In the genomic region with DNA sequence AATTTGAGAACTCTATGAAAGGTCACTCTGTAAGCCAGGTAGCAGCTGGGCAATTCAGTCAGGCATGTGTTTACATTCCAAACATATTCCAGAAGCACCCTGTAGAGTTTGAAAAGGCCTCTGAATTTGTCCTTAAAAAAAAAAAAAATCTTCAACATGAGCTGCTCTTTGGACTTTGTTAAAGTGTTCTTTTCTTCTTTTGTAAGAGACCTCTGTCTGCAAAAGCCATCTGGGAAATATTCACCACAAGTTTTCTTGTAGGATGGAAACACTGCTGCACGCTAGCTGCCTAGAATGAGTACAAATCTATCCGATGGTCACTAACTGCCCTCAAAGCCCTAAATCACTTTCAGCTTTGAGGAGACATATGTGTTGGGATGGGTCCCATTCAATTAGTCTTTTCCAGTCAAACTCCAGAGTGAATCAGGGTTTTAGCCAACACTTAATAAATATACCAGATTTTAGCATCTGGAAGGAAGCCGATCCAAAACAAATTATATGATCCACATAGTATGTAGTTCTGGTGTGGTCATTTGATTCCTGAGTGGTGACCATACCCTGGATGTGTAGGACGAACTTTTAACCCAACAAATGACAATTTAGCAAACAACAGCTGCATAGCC, we compare ENCODE assay signal across 9 cellular contexts.
DNase-seq lines count a peak whose midpoint lies in the region; ATAC-seq, FAIRE-seq and TF ChIP-seq lines count a peak whose summit lies in the region.
"Had no signal": no experiment of that assay in that cellular context is flagged by ENCODE, and none has a peak within 500 bp of the region (broad histone marks: within the 10 kb centered on the region; RNA-seq: fewer than 3 reads in every experiment).

No MANE protein-coding gene starts in this region.

- H2AK5ac ChIP-seq in H9 (ENCODE audit: insufficient read length, low read length): no peak overlapping the region

- H3K9me3 Mint-ChIP-seq in H9 (no peaks in the 10 kb centered on the region; a peak in 1 of 5 replicates), WTC11 (no peaks in the 10 kb centered on the region)

- peak overlapping the region; percentile 57 for H3K27ac ChIP-seq in H9 (ENCODE audit: insufficient read length, low read depth, low read length)

- H2BK20ac ChIP-seq in H9 (ENCODE audit: low read depth, low read length, poor library complexity, severe bottlenecking): no peak overlapping the region

- H3K27me3 Mint-ChIP-seq in H9 (ENCODE audit: low read depth) (no peaks in the 10 kb centered on the region), WTC11 (ENCODE audit: low read depth) (no peaks in the 10 kb centered on the region; the same call in 1 of the 2 replicates)

- H2AFZ ChIP-seq in H9 (ENCODE audit: low read length): no peak overlapping the region

- no peak overlapping the region for H2BK15ac ChIP-seq in H9 (ENCODE audit: low read depth, low read length)

- H3K14ac ChIP-seq in H9 (ENCODE audit: insufficient read depth, low read length): no peak overlapping the region

- no peak overlapping the region for H3K4me2 ChIP-seq in H9 (ENCODE audit: insufficient read depth, insufficient read length, low read length)

- no peak overlapping the region for H3K9ac ChIP-seq in H9 (ENCODE audit: extremely low read depth, insufficient read length, low read length)

- WGBS in H9 (ENCODE audit: extremely low coverage, insufficient read length, low lambda C conversion rate): no CpG with 5 or more reads among the region's 4 CpGs

- no peak overlapping the region for H2BK120ac ChIP-seq in H9 (ENCODE audit: low read depth, low read length, poor library complexity, severe bottlenecking)

- H4K20me1 ChIP-seq in H9 (ENCODE audit: control insufficient read depth, insufficient read depth, insufficient read length): no peaks in the 10 kb centered on the region

- peak overlapping the region in 2 of 3 experiments; percentile 92 to 96; a peak in 5 of 7 replicates for H3K27ac Mint-ChIP-seq in H9
- H3K27ac Mint-ChIP-seq in WTC11: peak overlapping the region; percentile 98

- H4K8ac ChIP-seq in H9 (replicated peaks; ENCODE audit: insufficient read length, low read depth, low read length): no peak overlapping the region

- peak; percentile 65 for ATAC-seq in WTC11

- no peaks in the 10 kb centered on the region for H3K23me2 ChIP-seq in H9 (ENCODE audit: insufficient read length, low read depth, low read length, poor library complexity, severe bottlenecking)

- CTCF ChIA-PET in WTC11 (lab: Charles Lee): interaction anchor here (0.6 to 1.7 kb wide), 5 partner anchors 9 to 746 kb away, joined by 3 to 9 read pairs (median 3); no protein-coding TSS in a partner anchor

- no peak overlapping the region for H3T11ph ChIP-seq in H9 (ENCODE audit: low read length)

- no peaks in the 10 kb centered on the region for H3K9me3 ChIP-seq in H9 (ENCODE audit: control insufficient read depth, low read depth, low read length)

- peaks cover 11% of the 10 kb centered on the region for H3K4me1 ChIP-seq in H9 (ENCODE audit: insufficient read depth, low read length)

- no peaks in the 10 kb centered on the region for H3K79me1 ChIP-seq in H9 (ENCODE audit: insufficient read depth, low read depth, low read length, poor library complexity, severe bottlenecking)

- H2BK5ac ChIP-seq in H9 (ENCODE audit: insufficient read length, low read length): no peak overlapping the region

- H3K36me3 Mint-ChIP-seq in H9 (ENCODE audit: insufficient read depth in 1 of 3, low read depth in 3 of 3): no peaks in the 10 kb centered on the region
- no peaks in the 10 kb centered on the region for H3K36me3 Mint-ChIP-seq in WTC11

- no peaks in the 10 kb centered on the region; the same call in 1 of the 2 replicates for H3K27me3 ChIP-seq in H9 (ENCODE audit: insufficient read depth, low read length)

- H3K23ac ChIP-seq in H9 (ENCODE audit: insufficient read length, low read depth, low read length): no peak overlapping the region

- H3K4me3 Mint-ChIP-seq in H9 (no peak overlapping the region), WTC11 (0 out of 2 replicates have a peak overlapping the region, but pooled peaks have one; percentile 4)

- no peak for TF ChIP-seq CTCF in H9 (conservative IDR thresholded peaks at IDR 0.05)
- TF ChIP-seq CTCF in WTC11 (IDR thresholded peaks at IDR 0.05): no peak

- no peak overlapping the region for H3K18ac ChIP-seq in H9 (ENCODE audit: insufficient read length, low read depth, low read length)

- POLR2A ChIA-PET in WTC11 (lab: Charles Lee): interaction anchor here (0.5 kb wide), 1 partner anchor 57 kb away, joined by 3 read pairs; no protein-coding TSS in a partner anchor

- H3K4ac ChIP-seq in H9 (ENCODE audit: low read depth, low read length): no peak overlapping the region

- H3K79me2 ChIP-seq in H9 (ENCODE audit: insufficient read depth, low read length): no peaks in the 10 kb centered on the region

- H3K4me1 Mint-ChIP-seq in H9 (peaks cover 40 to 51% of the 10 kb centered on the region in 2 experiments), WTC11 (peaks cover 66% of the 10 kb centered on the region)

- H2BK12ac ChIP-seq in H9 (ENCODE audit: insufficient read length, low read depth, low read length): no peak overlapping the region

- DNase-seq in H9 (no peak), WTC11 (ENCODE audit: low spot score) (no peak), iris pigment epithelial cell (ENCODE audit: low read depth) (peak; percentile 48), urothelium cell line (ENCODE audit: low spot score) (no peak), DMS79 treated with DMSO at 0.1 percent for 48 hours (lab: John Stamatoyannopoulos, UW) (no peak), NOMO-1 treated with DMSO at 0.1 percent for 48 hours (lab: John Stamatoyannopoulos, UW; ENCODE audit: unreplicated experiment) (no peak)
- DNase-seq in stimulated activated CD4-positive, alpha-beta T cell treated with anti-CD3 and anti-CD28 coated beads, Interleukin-12 subunit alpha, Interleukin-12 subunit beta, amount 100 ng/mL, for 4 hours: no peak
- DNase-seq: activated CD4-positive, alpha-beta T cell treated with anti-CD3 and anti-CD28 coated beads, Interleukin-2, amount 50 U/mL, for 4 hours; activated naive CD4-positive, alpha-beta T cell treated with Interleukin-2 at 50 U/mL for 16 hours had no signal

- peak; percentile 63 for FAIRE-seq in urothelium cell line (lab: Jason Lieb, UNC)

- no peak overlapping the region for H4K5ac ChIP-seq in H9 (ENCODE audit: insufficient read length, low read depth, low read length)

- no peak overlapping the region for H4K91ac ChIP-seq in H9 (ENCODE audit: insufficient read length, low read depth, low read length)

- H3K56ac ChIP-seq in H9 (ENCODE audit: insufficient read length, low read depth, low read length): no peak overlapping the region

TF ChIP-seq in WTC11, 78 proteins besides CTCF, POLR2A, EP300 and RAD21 (continues in another document):
- TF ChIP-seq TP53 (CRISPR knock-in tag; IDR thresholded peaks at IDR 0.05) (no peak), IRF2 (CRISPR knock-in tag; IDR thresholded peaks at IDR 0.05; ENCODE audit: borderline replicate concordance, low read depth) (no peak), GTF2I (CRISPR knock-in tag; conservative IDR thresholded peaks at IDR 0.05) (no peak), EMX1 (CRISPR knock-in tag; IDR thresholded peaks at IDR 0.05) (no peak)
- TF ChIP-seq, protein P1, sequence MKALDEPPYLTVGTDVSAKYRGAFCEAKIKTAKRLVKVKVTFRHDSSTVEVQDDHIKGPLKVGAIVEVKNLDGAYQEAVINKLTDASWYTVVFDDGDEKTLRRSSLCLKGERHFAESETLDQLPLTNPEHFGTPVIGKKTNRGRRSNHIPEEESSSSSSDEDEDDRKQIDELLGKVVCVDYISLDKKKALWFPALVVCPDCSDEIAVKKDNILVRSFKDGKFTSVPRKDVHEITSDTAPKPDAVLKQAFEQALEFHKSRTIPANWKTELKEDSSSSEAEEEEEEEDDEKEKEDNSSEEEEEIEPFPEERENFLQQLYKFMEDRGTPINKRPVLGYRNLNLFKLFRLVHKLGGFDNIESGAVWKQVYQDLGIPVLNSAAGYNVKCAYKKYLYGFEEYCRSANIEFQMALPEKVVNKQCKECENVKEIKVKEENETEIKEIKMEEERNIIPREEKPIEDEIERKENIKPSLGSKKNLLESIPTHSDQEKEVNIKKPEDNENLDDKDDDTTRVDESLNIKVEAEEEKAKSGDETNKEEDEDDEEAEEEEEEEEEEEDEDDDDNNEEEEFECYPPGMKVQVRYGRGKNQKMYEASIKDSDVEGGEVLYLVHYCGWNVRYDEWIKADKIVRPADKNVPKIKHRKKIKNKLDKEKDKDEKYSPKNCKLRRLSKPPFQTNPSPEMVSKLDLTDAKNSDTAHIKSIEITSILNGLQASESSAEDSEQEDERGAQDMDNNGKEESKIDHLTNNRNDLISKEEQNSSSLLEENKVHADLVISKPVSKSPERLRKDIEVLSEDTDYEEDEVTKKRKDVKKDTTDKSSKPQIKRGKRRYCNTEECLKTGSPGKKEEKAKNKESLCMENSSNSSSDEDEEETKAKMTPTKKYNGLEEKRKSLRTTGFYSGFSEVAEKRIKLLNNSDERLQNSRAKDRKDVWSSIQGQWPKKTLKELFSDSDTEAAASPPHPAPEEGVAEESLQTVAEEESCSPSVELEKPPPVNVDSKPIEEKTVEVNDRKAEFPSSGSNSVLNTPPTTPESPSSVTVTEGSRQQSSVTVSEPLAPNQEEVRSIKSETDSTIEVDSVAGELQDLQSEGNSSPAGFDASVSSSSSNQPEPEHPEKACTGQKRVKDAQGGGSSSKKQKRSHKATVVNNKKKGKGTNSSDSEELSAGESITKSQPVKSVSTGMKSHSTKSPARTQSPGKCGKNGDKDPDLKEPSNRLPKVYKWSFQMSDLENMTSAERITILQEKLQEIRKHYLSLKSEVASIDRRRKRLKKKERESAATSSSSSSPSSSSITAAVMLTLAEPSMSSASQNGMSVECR (CRISPR knock-in tag; IDR thresholded peaks at IDR 0.05; ENCODE audit: borderline replicate concordance): no peak
- TF ChIP-seq, protein P2, sequence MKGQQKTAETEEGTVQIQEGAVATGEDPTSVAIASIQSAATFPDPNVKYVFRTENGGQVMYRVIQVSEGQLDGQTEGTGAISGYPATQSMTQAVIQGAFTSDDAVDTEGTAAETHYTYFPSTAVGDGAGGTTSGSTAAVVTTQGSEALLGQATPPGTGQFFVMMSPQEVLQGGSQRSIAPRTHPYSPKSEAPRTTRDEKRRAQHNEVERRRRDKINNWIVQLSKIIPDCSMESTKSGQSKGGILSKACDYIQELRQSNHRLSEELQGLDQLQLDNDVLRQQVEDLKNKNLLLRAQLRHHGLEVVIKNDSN (CRISPR knock-in tag; IDR thresholded peaks at IDR 0.05): no peak
- TF ChIP-seq, protein P3, sequence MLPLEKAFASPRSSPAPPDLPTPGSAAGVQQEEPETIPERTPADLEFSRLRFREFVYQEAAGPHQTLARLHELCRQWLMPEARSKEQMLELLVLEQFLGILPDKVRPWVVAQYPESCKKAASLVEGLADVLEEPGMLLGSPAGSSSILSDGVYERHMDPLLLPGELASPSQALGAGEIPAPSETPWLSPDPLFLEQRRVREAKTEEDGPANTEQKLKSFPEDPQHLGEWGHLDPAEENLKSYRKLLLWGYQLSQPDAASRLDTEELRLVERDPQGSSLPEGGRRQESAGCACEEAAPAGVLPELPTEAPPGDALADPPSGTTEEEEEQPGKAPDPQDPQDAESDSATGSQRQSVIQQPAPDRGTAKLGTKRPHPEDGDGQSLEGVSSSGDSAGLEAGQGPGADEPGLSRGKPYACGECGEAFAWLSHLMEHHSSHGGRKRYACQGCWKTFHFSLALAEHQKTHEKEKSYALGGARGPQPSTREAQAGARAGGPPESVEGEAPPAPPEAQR (CRISPR knock-in tag; IDR thresholded peaks at IDR 0.05): no peak
